Comparison of ENCODE assay signal across 9 cellular contexts in the genomic region with DNA sequence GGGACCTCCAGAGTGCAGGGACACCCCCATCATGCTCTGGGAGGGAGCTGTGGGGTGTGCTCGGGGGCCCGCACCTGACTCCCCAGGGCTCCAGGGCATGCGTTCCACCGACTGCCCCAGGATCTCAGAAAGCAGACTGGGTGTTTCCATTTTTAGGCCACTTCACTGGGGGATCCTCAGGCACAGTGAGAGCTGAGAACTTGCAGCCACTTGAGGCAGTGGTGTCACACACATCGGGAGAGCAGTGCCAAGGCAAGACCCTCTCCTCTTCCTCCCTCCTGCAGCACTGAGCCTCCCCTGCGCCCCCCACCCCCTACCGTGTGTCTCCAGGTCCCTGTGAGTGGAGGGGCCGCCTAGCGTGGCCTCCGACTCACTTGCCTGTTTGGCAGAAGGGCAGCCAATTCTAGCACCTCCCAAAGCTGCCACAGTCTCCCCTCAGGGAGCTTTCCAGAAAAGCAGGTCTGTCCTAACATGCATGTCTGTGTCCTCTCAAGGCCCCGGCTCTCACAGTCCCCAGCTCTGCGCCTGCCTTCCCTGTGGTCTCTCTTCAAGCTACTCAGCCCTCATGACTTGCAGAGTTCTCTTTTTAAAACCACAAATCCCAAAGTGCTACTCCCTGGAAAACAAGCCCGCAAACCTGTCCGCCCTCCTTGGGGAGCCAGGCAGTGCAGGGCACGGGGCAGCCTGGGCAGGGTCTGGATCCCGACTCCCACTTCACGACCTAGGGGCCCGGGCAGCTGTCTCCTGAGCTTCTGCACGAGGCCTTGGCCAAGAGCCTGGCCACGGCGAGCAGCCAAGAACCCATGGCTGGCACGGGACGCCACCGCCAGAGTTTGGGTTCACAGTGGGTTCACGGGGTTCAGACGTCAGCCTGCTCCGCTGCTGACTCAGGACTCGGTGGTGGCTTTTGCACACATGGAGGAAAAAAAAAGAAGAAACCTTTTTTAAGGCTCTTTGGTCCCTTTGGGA.
A peak's percentile ranks its signal among the peaks of the same experiment; 100 is the strongest.
DNase-seq lines count a peak whose midpoint lies in the region; ATAC-seq and TF ChIP-seq lines count a peak whose summit lies in the region.
"Had no signal": no experiment of that assay in that cellular context is flagged by ENCODE, and none has a peak within 500 bp of the region (broad histone marks: within the 10 kb centered on the region; RNA-seq: fewer than 3 reads in every experiment).

No MANE protein-coding gene starts in this region.

- peak overlapping the region; percentile 54 for H3K27ac Mint-ChIP-seq in activated CD4-positive, alpha-beta T cell treated with anti-CD3 and anti-CD28 coated beads, Interleukin-2, amount 10 ng/mL, durations not matched to agents 24 days and 14 days

- H3K27ac ChIP-seq in WERI-Rb-1 = no peak overlapping the region
- H3K27ac ChIP-seq in cardiac muscle cell = peak overlapping the region; percentile 98
- peak overlapping the region; percentile 73 to 88 (median 81) for H3K27ac ChIP-seq in sigmoid colon

- H3K4me1 ChIP-seq in cardiac muscle cell (ENCODE audit: low read depth) (peaks cover 76% of the 10 kb centered on the region), sigmoid colon (peaks cover 0 to 100% (median 96%) of the 10 kb centered on the region in 4 donors)

- H3K9me3 Mint-ChIP-seq in activated CD4-positive, alpha-beta T cell treated with anti-CD3 and anti-CD28 coated beads, Interleukin-2, amount 10 ng/mL, durations not matched to agents 24 days and 14 days = no peaks in the 10 kb centered on the region
- H3K9me3 Mint-ChIP-seq: stimulated activated naive CD8-positive, alpha-beta T cell treated with anti-CD3 and anti-CD28 coated beads, Interleukin-15, Interleukin-2, amounts not matched to agents 100 ng/mL and 50 ng/mL, for 24 hours had no signal

- TF ChIP-seq CTCF in WERI-Rb-1 (IDR thresholded peaks at IDR 0.05; ENCODE audit: low read depth, low read length) (peak; percentile 89), cardiac muscle cell (IDR thresholded peaks at IDR 0.05; ENCODE audit: low read depth, low read length) (peak; percentile 20), sigmoid colon (IDR thresholded peaks at IDR 0.05) (no peak)

- no peak for DNase-seq in activated CD4-positive, alpha-beta T cell treated with anti-CD3 and anti-CD28 coated beads, Interleukin-2, amount 10 ng/mL, durations not matched to agents 24 days and 14 days
- no peak for DNase-seq in activated CD4-positive, alpha-beta T cell treated with anti-CD3 and anti-CD28 coated beads, Interleukin-2, amount 50 U/mL, for 4 hours
- DNase-seq in WERI-Rb-1 (peak; percentile 58), cardiac muscle cell (ENCODE audit: low read depth in 1 of 2, low spot score in 1 of 2) (peak; percentile 77 to 79), sigmoid colon (peak; percentile 94)
- DNase-seq in stimulated activated CD4-positive, alpha-beta T cell treated with anti-CD3 and anti-CD28 coated beads, Interleukin-4, amount 100 ng/mL, for 4 hours = no peak
- DNase-seq in stimulated activated CD4-positive, alpha-beta T cell treated with anti-CD3 and anti-CD28 coated beads, Interleukin-2, amount 100 ng/mL, for 48 hours = no peak

- 35 to 62% methylated on average over 28 of the region's 28 CpGs for WGBS in sigmoid colon, 2 donors

- no peaks in the 10 kb centered on the region for H3K27me3 Mint-ChIP-seq in activated CD4-positive, alpha-beta T cell treated with anti-CD3 and anti-CD28 coated beads, Interleukin-2, amount 10 ng/mL, durations not matched to agents 24 days and 14 days
- H3K27me3 Mint-ChIP-seq: stimulated activated naive CD8-positive, alpha-beta T cell treated with anti-CD3 and anti-CD28 coated beads, Interleukin-15, Interleukin-2, amounts not matched to agents 100 ng/mL and 50 ng/mL, for 24 hours had no signal

- TF ChIP-seq POLR2A in sigmoid colon (IDR thresholded peaks at IDR 0.05) = no peak

- H3K36me3 ChIP-seq in WERI-Rb-1 = peaks cover 5% of the 10 kb centered on the region; the same call in 1 of the 2 replicates
- H3K36me3 ChIP-seq in cardiac muscle cell = no peaks in the 10 kb centered on the region
- H3K36me3 ChIP-seq in sigmoid colon = no peaks in the 10 kb centered on the region

- no peaks in the 10 kb centered on the region for H3K27me3 ChIP-seq in WERI-Rb-1 (ENCODE audit: insufficient read depth, low read depth, severe bottlenecking)
- no peaks in the 10 kb centered on the region for H3K27me3 ChIP-seq in cardiac muscle cell
- H3K27me3 ChIP-seq in sigmoid colon = no peaks in the 10 kb centered on the region

- intact Hi-C loops in activated CD4-positive, alpha-beta T cell treated with anti-CD3 and anti-CD28 coated beads, Interleukin-2, amount 10 ng/mL, durations not matched to agents 24 days and 14 days (cut with micrococcal nuclease) = no loop called here
- intact Hi-C loops in sigmoid colon (cut with DNase I) = loop anchor here (2.0 kb wide), 2 partner anchors 32 to 94 kb away; a partner anchor contains a TSS

- H3K36me3 Mint-ChIP-seq in activated CD4-positive, alpha-beta T cell treated with anti-CD3 and anti-CD28 coated beads, Interleukin-2, amount 10 ng/mL, durations not matched to agents 24 days and 14 days (ENCODE audit: low read depth) = peaks cover 17% of the 10 kb centered on the region

- H3K4me1 Mint-ChIP-seq in activated CD4-positive, alpha-beta T cell treated with anti-CD3 and anti-CD28 coated beads, Interleukin-2, amount 10 ng/mL, durations not matched to agents 24 days and 14 days = peaks cover 65% of the 10 kb centered on the region

- H3K9me3 ChIP-seq in WERI-Rb-1 (ENCODE audit: severe bottlenecking) = no peaks in the 10 kb centered on the region
- no peaks in the 10 kb centered on the region for H3K9me3 ChIP-seq in cardiac muscle cell (ENCODE audit: low read depth)
- no peaks in the 10 kb centered on the region for H3K9me3 ChIP-seq in sigmoid colon

- ATAC-seq in HG03196 (IDR thresholded peaks at IDR 0.05; ENCODE audit: unreplicated experiment) = no peak

- H3K4me3 ChIP-seq in WERI-Rb-1 (ENCODE audit: low read depth, low read length) (no peak overlapping the region), cardiac muscle cell (no peak overlapping the region), sigmoid colon (no peak overlapping the region)

- H3K4me3 Mint-ChIP-seq in activated CD4-positive, alpha-beta T cell treated with anti-CD3 and anti-CD28 coated beads, Interleukin-2, amount 10 ng/mL, durations not matched to agents 24 days and 14 days = no peak overlapping the region
- H3K4me3 Mint-ChIP-seq: stimulated activated naive CD8-positive, alpha-beta T cell treated with anti-CD3 and anti-CD28 coated beads, Interleukin-15, Interleukin-2, amounts not matched to agents 100 ng/mL and 50 ng/mL, for 24 hours had no signal

- peak; percentile 69 to 96 (median 88) for TF ChIP-seq EP300 in sigmoid colon (IDR thresholded peaks at IDR 0.05)

Comparison
In these comparisons a context has a peak if more than half of its experiments do, and no peak if none do; other contexts are left out.
1. DNase-seq: peak in WERI-Rb-1 (single experiment), cardiac muscle cell (2 of 2) and sigmoid colon (single experiment); none in activated CD4-positive, alpha-beta T cell treated with anti-CD3 and anti-CD28 coated beads, Interleukin-2, amount 10 ng/mL, durations not matched to agents 24 days and 14 days (single experiment), activated CD4-positive, alpha-beta T cell treated with anti-CD3 and anti-CD28 coated beads, Interleukin-2, amount 50 U/mL, for 4 hours (0 of 2), stimulated activated CD4-positive, alpha-beta T cell treated with anti-CD3 and anti-CD28 coated beads, Interleukin-4, amount 100 ng/mL, for 4 hours (0 of 2) and stimulated activated CD4-positive, alpha-beta T cell treated with anti-CD3 and anti-CD28 coated beads, Interleukin-2, amount 100 ng/mL, for 48 hours (0 of 2).
2. CTCF ChIP-seq: peak in WERI-Rb-1 (single experiment) and cardiac muscle cell (single experiment); none in sigmoid colon (0 of 4).